ENCODE assay signal across 8 cellular contexts in the genomic region with DNA sequence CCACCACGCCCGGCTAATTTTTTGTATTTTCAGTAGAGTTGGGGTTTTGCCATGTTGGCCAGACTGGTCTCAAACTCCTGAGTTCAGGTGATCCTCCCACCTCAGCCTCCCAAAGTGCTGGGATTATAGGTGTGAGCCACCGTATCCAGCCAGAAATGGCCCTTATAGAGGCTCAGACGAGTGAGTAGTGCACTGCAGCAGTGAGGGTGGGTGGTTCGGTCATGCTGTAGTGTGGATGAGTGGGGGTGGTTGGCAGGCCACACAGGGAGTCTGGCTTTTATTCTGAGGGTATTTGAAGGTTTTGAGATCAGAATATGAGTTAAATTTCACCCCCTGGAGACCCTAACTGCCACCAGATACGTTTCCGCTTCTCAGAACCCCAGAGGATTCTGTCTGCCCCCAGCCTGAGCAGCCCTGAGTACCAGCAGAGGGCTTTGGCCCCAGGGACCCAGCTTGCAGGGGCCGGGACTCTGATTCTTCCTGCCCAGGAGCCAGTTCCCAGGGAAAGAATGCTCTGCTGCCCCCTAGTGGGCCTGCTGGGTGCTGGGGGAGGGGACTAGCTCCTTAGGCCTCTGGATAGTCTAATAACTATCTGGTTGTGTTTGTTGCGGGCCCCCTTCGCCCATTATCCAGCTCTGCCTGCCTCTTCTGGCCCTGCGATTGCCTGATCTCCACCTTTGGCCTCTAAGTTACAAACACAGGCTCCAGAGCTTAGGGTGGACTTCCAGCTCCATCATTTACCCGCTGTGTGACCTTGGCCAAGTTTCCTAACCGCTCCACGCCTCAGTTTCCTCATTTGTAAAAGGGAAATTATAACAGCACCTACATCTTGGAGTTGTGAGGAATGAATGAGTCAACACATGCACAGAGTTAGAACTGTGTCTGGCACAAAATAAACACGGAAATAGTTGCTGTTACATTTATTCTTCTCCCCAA. TPM values are rescaled to one million over a fixed set of nuclear protein-coding genes. Genes with fewer than 3 reads are reported as not detected.
A peak's percentile ranks its signal among the peaks of the same experiment; 100 is the strongest.
DNase-seq lines count a peak whose midpoint lies in the region; ATAC-seq, FAIRE-seq and TF ChIP-seq lines count a peak whose summit lies in the region.

No MANE protein-coding gene starts in this region.

- H4K8ac ChIP-seq in mesendoderm (ENCODE audit: low read depth, low read length) = no peak overlapping the region

- no peak overlapping the region for H3K4me2 ChIP-seq in mesendoderm (ENCODE audit: low read length)

- H2BK120ac ChIP-seq in mesendoderm (ENCODE audit: low read depth, low read length) = no peak overlapping the region

- no peak overlapping the region for H3K4me3 ChIP-seq in mesendoderm (ENCODE audit: low read length)

- H2AK5ac ChIP-seq in mesendoderm (ENCODE audit: low read length) = no peak overlapping the region

- no peaks in the 10 kb centered on the region for H3K27me3 ChIP-seq in mesendoderm (ENCODE audit: insufficient read depth, low read length, poor library complexity)

- WGBS in mesendoderm (ENCODE audit: extremely low coverage, insufficient coverage, low lambda C conversion rate) = no CpG with 5 or more reads among the region's 15 CpGs

- H3K36me3 ChIP-seq in mesendoderm (ENCODE audit: control insufficient read depth, insufficient read depth, low read length) = peaks cover 7% of the 10 kb centered on the region

- H2BK15ac ChIP-seq in mesendoderm (replicated peaks; ENCODE audit: low read depth) = no peak overlapping the region

- H4K5ac ChIP-seq in mesendoderm (ENCODE audit: low read length) = no peak overlapping the region

- ATAC-seq in HG03442 (IDR thresholded peaks at IDR 0.05; ENCODE audit: unreplicated experiment) = no peak

- no peak overlapping the region for H3K4ac ChIP-seq in mesendoderm (ENCODE audit: low read depth, low read length)

- no peak for FAIRE-seq in HTR-8/SVneo (lab: Jason Lieb, UNC)

- no peak overlapping the region for H3K18ac ChIP-seq in mesendoderm (ENCODE audit: low read length)

- peaks cover 9% of the 10 kb centered on the region for H3K79me1 ChIP-seq in mesendoderm (ENCODE audit: low read length)

- no peaks in the 10 kb centered on the region for H3K79me2 ChIP-seq in mesendoderm (ENCODE audit: control insufficient read depth, insufficient read depth, low read length)

- H3K9ac ChIP-seq in mesendoderm (ENCODE audit: low read length) = peak overlapping the region; percentile 51

- DNase-seq in GM10266 (ENCODE audit: extremely low spot score) = peak; percentile 93
- DNase-seq in HTR-8/SVneo (ENCODE audit: insufficient read length, low spot score) = peak; percentile 90
- peak; percentile 72 to 80 for DNase-seq in NOMO-1 (lab: John Stamatoyannopoulos, UW; ENCODE audit: unreplicated experiment in 2 of 2)
- DNase-seq in activated CD8-positive, alpha-beta memory T cell treated with anti-CD3 and anti-CD28 coated beads for 24 hours = peak; percentile 98
- DNase-seq in effector CD4-positive, alpha-beta T cell = peak; percentile 93
- peak; percentile 93 for DNase-seq in mesendoderm
- peak; percentile 77 for DNase-seq in stimulated activated CD8-positive, alpha-beta memory T cell treated with anti-CD3 and anti-CD28 coated beads, Interleukin-12 subunit alpha, Interleukin-12 subunit beta, amount 100 ng/mL, for 4 hours (ENCODE audit: low read depth)

- peak; percentile 96 for TF ChIP-seq CTCF in GM10266 (IDR thresholded peaks at IDR 0.05; ENCODE audit: control insufficient read depth, insufficient read depth, low read depth, missing control alignments)

- H3K4me1 ChIP-seq in mesendoderm (ENCODE audit: control insufficient read depth, low read depth, low read length) = peaks cover 7% of the 10 kb centered on the region

- H3K27ac ChIP-seq in mesendoderm (ENCODE audit: low read depth, low read length) = no peak overlapping the region

- H2BK5ac ChIP-seq in mesendoderm (ENCODE audit: low read length) = no peak overlapping the region

- no peak overlapping the region for H3K23ac ChIP-seq in mesendoderm (ENCODE audit: low read length)

- H3K56ac ChIP-seq in mesendoderm (ENCODE audit: low read length) = peak overlapping the region; percentile 65

RNA-seq across cellular contexts. Expression of gene ZNF771, which starts 2.0 kb away (rescaled TPM):
- polyA plus RNA-seq in mesendoderm (2013, experiment 1 of 2) = 4.8 TPM
- polyA plus RNA-seq in mesendoderm (2013, experiment 2 of 2) = 5.1 TPM

RNA-seq across cellular contexts. Expression of gene ZNF48, which starts 14.2 kb away (rescaled TPM):
- polyA plus RNA-seq in mesendoderm (2013, experiment 1 of 2) = 21.1 TPM
- 22.0 TPM for polyA plus RNA-seq in mesendoderm (2013, experiment 2 of 2)

RNA-seq across cellular contexts. Expression of gene DCTPP1, which starts 20.4 kb away (rescaled TPM):
- polyA plus RNA-seq in mesendoderm (2013, experiment 1 of 2) = 57.3 TPM
- polyA plus RNA-seq in mesendoderm (2013, experiment 2 of 2) = 57.8 TPM

RNA-seq across cellular contexts. Expression of gene SEPTIN1, which starts 27.0 kb away (rescaled TPM):
- polyA plus RNA-seq in mesendoderm (2013, experiment 1 of 2) = 0.69 TPM
- 0.57 TPM for polyA plus RNA-seq in mesendoderm (2013, experiment 2 of 2)

RNA-seq across cellular contexts. Expression of gene MYL11, which starts 34.8 kb away (rescaled TPM):
- polyA plus RNA-seq in mesendoderm (2013, experiment 1 of 2) = 3.7 TPM
- 5.2 TPM for polyA plus RNA-seq in mesendoderm (2013, experiment 2 of 2)
